In genomic region chr21:31354122-31354521, GRCh38 we compare ENCODE assay signal across 16 cellular contexts. TPM values are rescaled to one million over a fixed set of nuclear protein-coding genes. Genes with fewer than 3 reads are reported as not detected.
A peak's percentile ranks its signal among the peaks of the same experiment; 100 is the strongest.
DNase-seq lines count a peak whose midpoint lies in the region; ATAC-seq, FAIRE-seq and TF ChIP-seq lines count a peak whose summit lies in the region.
"Had no signal": no experiment of that assay in that cellular context is flagged by ENCODE, and none has a peak within 500 bp of the region (broad histone marks: within the 10 kb centered on the region; RNA-seq: fewer than 3 reads in every experiment).

No MANE protein-coding gene starts in this region.

- peak overlapping the region; percentile 75 for H3K4me3 Mint-ChIP-seq in stimulated activated naive CD8-positive, alpha-beta T cell treated with anti-CD3 and anti-CD28 coated beads, Interleukin-15, Interleukin-2, amounts not matched to agents 100 ng/mL and 50 ng/mL, for 24 hours
- H3K4me3 Mint-ChIP-seq in activated CD8-positive, alpha-beta T cell treated with anti-CD3 and anti-CD28 coated beads for 36 hours = peak overlapping the region; percentile 41

- H2AFZ ChIP-seq in keratinocyte (ENCODE audit: control insufficient read depth, low read length) = no peak overlapping the region

- H4K20me1 ChIP-seq in keratinocyte (ENCODE audit: control insufficient read depth, extremely low read depth, insufficient read depth, low read length) = no peaks in the 10 kb centered on the region

- ATAC-seq in stimulated activated naive CD8-positive, alpha-beta T cell treated with anti-CD3 and anti-CD28 coated beads, Interleukin-15, Interleukin-2, amounts not matched to agents 100 U/mL and 50 U/mL, for 24 hours = no peak
- ATAC-seq in activated CD8-positive, alpha-beta T cell treated with anti-CD3 and anti-CD28 coated beads for 36 hours = peak; percentile 1
- ATAC-seq in HG02571 (IDR thresholded peaks at IDR 0.05; ENCODE audit: unreplicated experiment) = no peak
- ATAC-seq: gastrocnemius medialis had no signal

- peak overlapping the region; percentile 96 for H3K27ac Mint-ChIP-seq in stimulated activated naive CD8-positive, alpha-beta T cell treated with anti-CD3 and anti-CD28 coated beads, Interleukin-15, Interleukin-2, amounts not matched to agents 100 ng/mL and 50 ng/mL, for 24 hours
- peak overlapping the region; percentile 74 for H3K27ac Mint-ChIP-seq in activated CD8-positive, alpha-beta T cell treated with anti-CD3 and anti-CD28 coated beads for 36 hours

- H3K27ac ChIP-seq in keratinocyte (ENCODE audit: control insufficient read depth, insufficient read depth, low read length) (peak overlapping the region; percentile 91), vagina (no peak overlapping the region)
- H3K27ac ChIP-seq: BLaER1, gastrocnemius medialis had no signal

- H3K9me3 ChIP-seq in keratinocyte (ENCODE audit: control insufficient read depth, low read depth, low read length) = no peaks in the 10 kb centered on the region
- H3K9me3 ChIP-seq in vagina = no peaks in the 10 kb centered on the region
- H3K9me3 ChIP-seq: BLaER1, gastrocnemius medialis, mucosa of descending colon had no signal

- no peaks in the 10 kb centered on the region for H3K79me2 ChIP-seq in keratinocyte (ENCODE audit: control insufficient read depth, insufficient read depth, low read length)

- FAIRE-seq in keratinocyte (lab: Jason Lieb, UNC) = no peak
- FAIRE-seq: GM18507, islet of Langerhans had no signal

- intact Hi-C loops in activated CD8-positive, alpha-beta T cell treated with anti-CD3 and anti-CD28 coated beads for 36 hours (cut with micrococcal nuclease) = loop anchor here (2.0 to 5.0 kb wide), 2 partner anchors 27 to 157 kb away; no protein-coding TSS in a partner anchor
- intact Hi-C loops in vagina (cut with DNase I) = no loop called here

- dilution Hi-C loops in keratinocyte (cut with MboI; ENCODE audit: extremely low pct_ligation_motif_present, low sequenced_read_pairs) = no loop called here

- H3K27me3 ChIP-seq in keratinocyte (ENCODE audit: control insufficient read depth, extremely low read depth, insufficient read depth, low read length) = no peaks in the 10 kb centered on the region
- no peaks in the 10 kb centered on the region for H3K27me3 ChIP-seq in vagina
- H3K27me3 ChIP-seq: BLaER1, gastrocnemius medialis had no signal

- peaks cover 5% of the 10 kb centered on the region for H3K9me3 Mint-ChIP-seq in stimulated activated naive CD8-positive, alpha-beta T cell treated with anti-CD3 and anti-CD28 coated beads, Interleukin-15, Interleukin-2, amounts not matched to agents 100 ng/mL and 50 ng/mL, for 24 hours
- H3K9me3 Mint-ChIP-seq in activated CD8-positive, alpha-beta T cell treated with anti-CD3 and anti-CD28 coated beads for 36 hours = peaks cover 8% of the 10 kb centered on the region

- H3K27me3 Mint-ChIP-seq in stimulated activated naive CD8-positive, alpha-beta T cell treated with anti-CD3 and anti-CD28 coated beads, Interleukin-15, Interleukin-2, amounts not matched to agents 100 ng/mL and 50 ng/mL, for 24 hours = no peaks in the 10 kb centered on the region
- H3K27me3 Mint-ChIP-seq in activated CD8-positive, alpha-beta T cell treated with anti-CD3 and anti-CD28 coated beads for 36 hours = no peaks in the 10 kb centered on the region

- peaks cover 41% of the 10 kb centered on the region for H3K4me1 ChIP-seq in keratinocyte (ENCODE audit: control insufficient read depth, extremely low read depth, insufficient read depth, low read length)
- H3K4me1 ChIP-seq in vagina = no peaks in the 10 kb centered on the region
- H3K4me1 ChIP-seq: BLaER1, gastrocnemius medialis had no signal

- CTCF ChIA-PET in activated CD8-positive, alpha-beta T cell treated with anti-CD3 and anti-CD28 coated beads for 36 hours (lab: Charles Lee) = interaction anchor here (0.9 to 1.8 kb wide), 5 partner anchors 10 to 159 kb away, joined by 3 to 7 read pairs (median 5); partner anchors contain the start of gene TIAM1

- peaks cover 7% of the 10 kb centered on the region for H3K36me3 Mint-ChIP-seq in stimulated activated naive CD8-positive, alpha-beta T cell treated with anti-CD3 and anti-CD28 coated beads, Interleukin-15, Interleukin-2, amounts not matched to agents 100 ng/mL and 50 ng/mL, for 24 hours (ENCODE audit: low read depth)
- H3K36me3 Mint-ChIP-seq in activated CD8-positive, alpha-beta T cell treated with anti-CD3 and anti-CD28 coated beads for 36 hours (ENCODE audit: low read depth) = peaks cover 6% of the 10 kb centered on the region

- TF ChIP-seq POLR2A in vagina (IDR thresholded peaks at IDR 0.05) = no peak

- POLR2A ChIA-PET in activated CD8-positive, alpha-beta T cell treated with anti-CD3 and anti-CD28 coated beads for 36 hours (lab: Charles Lee) = interaction anchor here (1.2 to 3.6 kb wide), 7 partner anchors 11 to 173 kb away, joined by 4 to 26 read pairs (median 5); partner anchors contain the start of gene TIAM1

- H3K4me2 ChIP-seq in keratinocyte (ENCODE audit: control insufficient read depth, extremely low read depth, insufficient read depth, low read depth, low read length) = peak overlapping the region; percentile 68
- H3K4me2 ChIP-seq: BLaER1 had no signal

- H3K4me3 ChIP-seq in keratinocyte (ENCODE audit: control insufficient read depth in 2 of 3, extremely low read depth in 1 of 3, insufficient read depth in 2 of 3, low read depth in 1 of 3, low read length in 3 of 3) = no peak overlapping the region
- no peak overlapping the region for H3K4me3 ChIP-seq in vagina
- H3K4me3 ChIP-seq: BLaER1, gastrocnemius medialis, mucosa of descending colon had no signal

- H3K9me1 ChIP-seq in keratinocyte (ENCODE audit: control insufficient read depth, extremely low read depth, insufficient read depth, low read length) = no peaks in the 10 kb centered on the region

- H3K4me1 Mint-ChIP-seq in stimulated activated naive CD8-positive, alpha-beta T cell treated with anti-CD3 and anti-CD28 coated beads, Interleukin-15, Interleukin-2, amounts not matched to agents 100 ng/mL and 50 ng/mL, for 24 hours (ENCODE audit: low read depth) = peaks cover 52% of the 10 kb centered on the region
- peaks cover 47% of the 10 kb centered on the region for H3K4me1 Mint-ChIP-seq in activated CD8-positive, alpha-beta T cell treated with anti-CD3 and anti-CD28 coated beads for 36 hours (ENCODE audit: low read depth)

- peak overlapping the region; percentile 67 for H3K9ac ChIP-seq in keratinocyte (ENCODE audit: control insufficient read depth, extremely low read depth, insufficient read depth, low read length)
- H3K9ac ChIP-seq: BLaER1 had no signal

- TF ChIP-seq CTCF in activated CD8-positive, alpha-beta T cell treated with anti-CD3 and anti-CD28 coated beads for 36 hours (IDR thresholded peaks at IDR 0.05) = no peak
- TF ChIP-seq CTCF in keratinocyte (optimal IDR thresholded peaks at IDR 0.05 in 1 of 3, IDR thresholded peaks at IDR 0.05 in 1 of 3, conservative IDR thresholded peaks at IDR 0.05 in 1 of 3; ENCODE audit: extremely low read depth in 1 of 3, insufficient read depth in 2 of 3, low read length in 3 of 3) (no peak), vagina (IDR thresholded peaks at IDR 0.05) (no peak)

- H3K36me3 ChIP-seq in keratinocyte (ENCODE audit: control insufficient read depth in 2 of 2, extremely low read depth in 1 of 2, insufficient read depth in 2 of 2, low read length in 2 of 2) = no peaks in the 10 kb centered on the region
- no peaks in the 10 kb centered on the region for H3K36me3 ChIP-seq in vagina
- H3K36me3 ChIP-seq: gastrocnemius medialis had no signal

- DNase-seq in stimulated activated naive CD8-positive, alpha-beta T cell treated with anti-CD3 and anti-CD28 coated beads, Interleukin-15, Interleukin-2, amounts not matched to agents 100 U/mL and 50 U/mL, for 24 hours = no peak
- no peak for DNase-seq in activated CD8-positive, alpha-beta T cell treated with anti-CD3 and anti-CD28 coated beads for 36 hours
- DNase-seq in keratinocyte (ENCODE audit: low read depth, low spot score) = peak; percentile 59
- DNase-seq in hepatic stellate cell (ENCODE audit: low spot score) = no peak
- DNase-seq in vagina (ENCODE audit: extremely low spot score in 2 of 2) = no peak
- DNase-seq in NCI-H510A (lab: John Stamatoyannopoulos, UW) = no peak
- DNase-seq: aorta, gastrocnemius medialis, GDM1, NCI-H345 had no signal

RNA-seq across cellular contexts. Expression of gene TIAM1, which starts 10.1 kb away (rescaled TPM):
- total RNA-seq in activated CD8-positive, alpha-beta T cell treated with anti-CD3 and anti-CD28 coated beads for 36 hours = 10 to 100 TPM; 34.9 to 38.5 TPM
- 8.3 to 10.7 TPM (median 9.4 TPM) in 3 replicates for polyA plus RNA-seq in keratinocyte
- 21.2 TPM for polyA plus RNA-seq in keratinocyte (2011; ENCODE audit: low read depth)
- 7.6 and 7.7 TPM in 2 replicates for polyA plus RNA-seq in keratinocyte (2011; cell fraction: cytosol; rRNA removed)
- polyA plus RNA-seq in keratinocyte (2011; cell fraction: nucleus; rRNA removed) = 16.5 and 18.7 TPM in 2 replicates
- 10.2 and 28.6 TPM in 2 replicates for polyA plus RNA-seq in keratinocyte (2012; ENCODE audit: low replicate concordance)
- 36.9 to 62.9 TPM (median 48.1 TPM) in 3 replicates for polyA minus RNA-seq in keratinocyte
- 24.0 TPM for polyA minus RNA-seq in keratinocyte (2011; cell fraction: cytosol; rRNA and poly(A)+ RNA removed)
- 30.3 and 50.9 TPM in 2 replicates for polyA minus RNA-seq in keratinocyte (2011; cell fraction: nucleus; rRNA and poly(A)+ RNA removed)
- total RNA-seq in vagina = 41.3 TPM
